In the genomic region with DNA sequence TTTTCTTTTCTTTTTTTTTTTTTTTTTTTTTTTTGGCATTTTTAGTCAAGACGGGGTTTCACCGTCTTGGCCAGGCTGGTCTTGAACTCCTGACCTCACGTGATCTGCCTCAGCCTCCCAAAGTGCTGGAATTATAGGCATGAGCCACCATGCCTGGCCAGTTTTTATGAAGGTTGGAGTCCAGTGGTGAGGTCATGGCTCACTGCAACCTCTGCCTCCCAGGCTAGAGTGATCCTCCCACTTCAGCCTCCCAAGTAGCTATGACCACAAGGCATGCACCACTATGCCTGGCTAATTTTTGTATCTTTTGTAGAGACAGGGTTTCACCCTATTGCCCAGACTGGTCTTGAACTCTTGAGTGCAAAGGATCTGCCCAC, we compare ENCODE assay signal across 1 cellular context.
A peak's percentile ranks its signal among the peaks of the same experiment; 100 is the strongest.
TF ChIP-seq lines count a peak whose summit lies in the region.

No MANE protein-coding gene starts in this region.

TF ChIP-seq in GM12878, 131 proteins besides CTCF, POLR2A, EP300 and RAD21:
- TF ChIP-seq RB1 (IDR thresholded peaks at IDR 0.05; ENCODE audit: borderline replicate concordance): no peak
- TF ChIP-seq RUNX3 (IDR thresholded peaks at IDR 0.05; ENCODE audit: low read length): 0 out of 2 replicates have a peak, but pooled peaks have one; percentile 14
- TF ChIP-seq ZNF384 (IDR thresholded peaks at IDR 0.05; ENCODE audit: borderline replicate concordance, low read depth, low read length): peak; percentile 6
- peak; percentile 13 for TF ChIP-seq ATF7 (IDR thresholded peaks at IDR 0.05; ENCODE audit: low read depth)
- TF ChIP-seq CBX5 (IDR thresholded peaks at IDR 0.05; ENCODE audit: low read depth): no peak
- no peak for TF ChIP-seq TCF12 (IDR thresholded peaks at IDR 0.05; ENCODE audit: low read depth, low read length)
- TF ChIP-seq, protein P1, sequence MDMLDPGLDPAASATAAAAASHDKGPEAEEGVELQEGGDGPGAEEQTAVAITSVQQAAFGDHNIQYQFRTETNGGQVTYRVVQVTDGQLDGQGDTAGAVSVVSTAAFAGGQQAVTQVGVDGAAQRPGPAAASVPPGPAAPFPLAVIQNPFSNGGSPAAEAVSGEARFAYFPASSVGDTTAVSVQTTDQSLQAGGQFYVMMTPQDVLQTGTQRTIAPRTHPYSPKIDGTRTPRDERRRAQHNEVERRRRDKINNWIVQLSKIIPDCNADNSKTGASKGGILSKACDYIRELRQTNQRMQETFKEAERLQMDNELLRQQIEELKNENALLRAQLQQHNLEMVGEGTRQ (IDR thresholded peaks at IDR 0.05; ENCODE audit: borderline replicate concordance, low read depth, low read length): no peak
- TF ChIP-seq BHLHE40 (IDR thresholded peaks at IDR 0.05; ENCODE audit: borderline replicate concordance in 1 of 2, low read depth in 2 of 2, low read length in 1 of 2): peak in 1 of 2 experiments; percentile 76; a peak in 2 of 4 replicates
